In genomic region chr14:99575043-99576023, GRCh38 we compare ENCODE assay signal across 1 cellular context.
TF ChIP-seq lines count a peak whose summit lies in the region.

No MANE protein-coding gene starts in this region.

TF ChIP-seq in HEK293, 187 proteins besides CTCF, POLR2A, EP300 and RAD21 (continued from another document):
- TF ChIP-seq ZNF121 (tag by site-specific recombination; IDR thresholded peaks at IDR 0.05) (no peak), GLIS1 (tag by site-specific recombination; IDR thresholded peaks at IDR 0.05) (peak; percentile 96), IKZF3 (tag by site-specific recombination; IDR thresholded peaks at IDR 0.05) (no peak), ZBTB11 (tag by site-specific recombination; conservative IDR thresholded peaks at IDR 0.05; ENCODE audit: low read depth) (no peak), ZNF140 (tag by site-specific recombination; IDR thresholded peaks at IDR 0.05) (no peak), EGR2 (tag by site-specific recombination; IDR thresholded peaks at IDR 0.05; ENCODE audit: low read depth) (peak; percentile 34; the same call in 1 of the 2 replicates), ZBTB48 (tag by site-specific recombination; IDR thresholded peaks at IDR 0.05) (peak; percentile 33; the same call in 1 of the 2 replicates), GLIS2 (tag by site-specific recombination; IDR thresholded peaks at IDR 0.05) (peak; percentile 34; the same call in 1 of the 2 replicates), ZNF600 (tag by site-specific recombination; IDR thresholded peaks at IDR 0.05) (peak; percentile 62), ZBTB1 (tag by site-specific recombination; IDR thresholded peaks at IDR 0.05) (no peak), ZNF423 (tag by site-specific recombination; IDR thresholded peaks at IDR 0.05) (peak; percentile 39; the same call in 1 of the 2 replicates), WT1 (tag by site-specific recombination; IDR thresholded peaks at IDR 0.05) (0 out of 2 replicates have a peak, but pooled peaks have one; percentile 18), BCL11A (tag by site-specific recombination; IDR thresholded peaks at IDR 0.05; ENCODE audit: low read depth) (no peak), ZXDB (tag by site-specific recombination; IDR thresholded peaks at IDR 0.05) (no peak), ZNF280C (tag by site-specific recombination; IDR thresholded peaks at IDR 0.05) (no peak), PRDM4 (tag by site-specific recombination; IDR thresholded peaks at IDR 0.05) (no peak), SP2 (tag by site-specific recombination; IDR thresholded peaks at IDR 0.05) (no peak), ZNF157 (tag by site-specific recombination; IDR thresholded peaks at IDR 0.05) (no peak), MEIS1 (CRISPR knock-in tag; IDR thresholded peaks at IDR 0.05; ENCODE audit: borderline replicate concordance) (no peak), ZNF692 (tag by site-specific recombination; IDR thresholded peaks at IDR 0.05) (peak; percentile 84), ZIC2 (tag by site-specific recombination; IDR thresholded peaks at IDR 0.05) (peak; percentile 93), ZFHX2 (tag by site-specific recombination; conservative IDR thresholded peaks at IDR 0.05) (peak; percentile 54; the same call in 1 of the 2 replicates), ZNF843 (tag by site-specific recombination; IDR thresholded peaks at IDR 0.05) (no peak), RBAK (tag by site-specific recombination; IDR thresholded peaks at IDR 0.05) (no peak)
